ENCODE assay signal across 1 cellular context in genomic region chr2:206158563-206159345, GRCh38.
A peak's percentile ranks its signal among the peaks of the same experiment; 100 is the strongest.
TF ChIP-seq lines count a peak whose summit lies in the region.

No MANE protein-coding gene starts in this region.

TF ChIP-seq in HEK293, 187 proteins besides CTCF, POLR2A, EP300 and RAD21 (continued from another document):
- TF ChIP-seq ZNF518A (tag by site-specific recombination; conservative IDR thresholded peaks at IDR 0.05; ENCODE audit: low read depth) = no peak
- TF ChIP-seq ZNF280C (tag by site-specific recombination; IDR thresholded peaks at IDR 0.05) = no peak
- no peak for TF ChIP-seq ZXDB (tag by site-specific recombination; IDR thresholded peaks at IDR 0.05)
- TF ChIP-seq ZNF670 (tag by site-specific recombination; IDR thresholded peaks at IDR 0.05; ENCODE audit: low read depth) = no peak
- no peak for TF ChIP-seq SETDB1 (IDR thresholded peaks at IDR 0.05; ENCODE audit: insufficient read length, low read length)
- TF ChIP-seq PRDM4 (tag by site-specific recombination; IDR thresholded peaks at IDR 0.05) = no peak
- TF ChIP-seq ZNF488 (tag by site-specific recombination; IDR thresholded peaks at IDR 0.05) = no peak
- no peak for TF ChIP-seq ZNF704 (tag by site-specific recombination; IDR thresholded peaks at IDR 0.05)
- TF ChIP-seq ZSCAN23 (tag by site-specific recombination; IDR thresholded peaks at IDR 0.05) = no peak
- TF ChIP-seq KLF16 (tag by site-specific recombination; IDR thresholded peaks at IDR 0.05) = peak; percentile 20; the same call in 1 of the 2 replicates
- TF ChIP-seq ZNF416 (tag by site-specific recombination; IDR thresholded peaks at IDR 0.05) = no peak
- TF ChIP-seq REPIN1 (tag by site-specific recombination; IDR thresholded peaks at IDR 0.05; ENCODE audit: low read depth) = no peak
- TF ChIP-seq ZNF548 (tag by site-specific recombination; IDR thresholded peaks at IDR 0.05) = no peak
- TF ChIP-seq ZNF132 (tag by site-specific recombination; IDR thresholded peaks at IDR 0.05; ENCODE audit: borderline replicate concordance) = no peak
- TF ChIP-seq ZNF600 (tag by site-specific recombination; IDR thresholded peaks at IDR 0.05) = no peak
- TF ChIP-seq ZNF302 (tag by site-specific recombination; IDR thresholded peaks at IDR 0.05; ENCODE audit: low read depth) = no peak
- no peak for TF ChIP-seq ZNF555 (tag by site-specific recombination; conservative IDR thresholded peaks at IDR 0.05)
- TF ChIP-seq BCL6B (tag by site-specific recombination; IDR thresholded peaks at IDR 0.05) = no peak
